ENCODE assay signal across 24 cellular contexts in the genomic region with DNA sequence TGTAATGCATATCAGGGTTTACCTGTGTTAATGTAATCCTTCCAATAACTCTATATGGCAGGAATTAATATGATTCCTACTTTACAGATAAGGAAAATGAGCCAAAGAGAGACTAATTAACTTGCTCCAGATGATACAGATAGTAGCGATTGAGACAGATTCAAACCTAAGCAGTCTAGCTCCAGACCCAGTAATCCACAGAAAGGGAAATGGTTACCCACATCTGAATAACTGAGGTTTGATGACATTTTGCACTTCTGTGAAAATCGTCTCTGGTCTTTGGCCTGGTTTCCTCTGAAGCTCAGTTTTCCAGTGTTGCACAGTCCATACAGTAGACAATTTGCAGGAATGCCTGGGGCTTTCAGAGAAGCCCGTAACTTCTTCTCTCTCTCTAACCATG.
A peak's percentile ranks its signal among the peaks of the same experiment; 100 is the strongest.
DNase-seq lines count a peak whose midpoint lies in the region; ATAC-seq and TF ChIP-seq lines count a peak whose summit lies in the region.
"Had no signal": no experiment of that assay in that cellular context is flagged by ENCODE, and none has a peak within 500 bp of the region (broad histone marks: within the 10 kb centered on the region; RNA-seq: fewer than 3 reads in every experiment).

No MANE protein-coding gene starts in this region.

- no peaks in the 10 kb centered on the region for H3K36me3 Mint-ChIP-seq in activated naive CD8-positive, alpha-beta T cell treated with anti-CD3 and anti-CD28 coated beads, Interleukin-2, amount 10 ng/mL, durations not matched to agents 7 days and 5 days
- H3K36me3 Mint-ChIP-seq in activated naive CD8-positive, alpha-beta T cell treated with anti-CD3 and anti-CD28 coated beads for 36 hours, result no peaks in the 10 kb centered on the region
- H3K36me3 Mint-ChIP-seq: CD8-positive, alpha-beta T cell had no signal

- TF ChIP-seq CTCF in VCaP (conservative IDR thresholded peaks at IDR 0.05), result no peak

- H3K4me3 Mint-ChIP-seq in activated naive CD8-positive, alpha-beta T cell treated with anti-CD3 and anti-CD28 coated beads, Interleukin-2, amount 10 ng/mL, durations not matched to agents 7 days and 5 days, result no peak overlapping the region
- no peak overlapping the region for H3K4me3 Mint-ChIP-seq in activated naive CD8-positive, alpha-beta T cell treated with anti-CD3 and anti-CD28 coated beads for 36 hours
- H3K4me3 Mint-ChIP-seq: CD8-positive, alpha-beta T cell; GM23338; H9; HFFc6 had no signal

- ATAC-seq in activated naive CD8-positive, alpha-beta T cell treated with anti-CD3 and anti-CD28 coated beads, Interleukin-2, amount 10 ng/mL, durations not matched to agents 7 days and 5 days (ENCODE audit: low read depth), result peak; percentile 67
- no peak for ATAC-seq in HG02642 (IDR thresholded peaks at IDR 0.05; ENCODE audit: poor library complexity, unreplicated experiment)
- ATAC-seq: CD8-positive, alpha-beta T cell; GM12878; GM23338; Right ventricle myocardium inferior had no signal

- DNase-seq in activated naive CD8-positive, alpha-beta T cell treated with anti-CD3 and anti-CD28 coated beads, Interleukin-2, amount 10 ng/mL, durations not matched to agents 7 days and 5 days, result no peak
- DNase-seq in activated naive CD8-positive, alpha-beta T cell treated with anti-CD3 and anti-CD28 coated beads for 36 hours, result no peak
- DNase-seq in renal cortical epithelial cell (ENCODE audit: low read depth) (peak; percentile 5), HCEC 1CT (no peak)
- no peak for DNase-seq in stimulated activated CD4-positive, alpha-beta T cell treated with anti-CD3 and anti-CD28 coated beads, Interleukin-1b, Interleukin-23, amount 100 ng/mL, for 48 hours
- DNase-seq: C1 segment of cervical spinal cord; Caco-2; CD8-positive, alpha-beta T cell; EL; GDM1; H9; HFFc6; KG1; MG63; NCI-H2029; NCI-H446 treated with DMSO at 0.1 percent for 48 hours; NCI-H526 treated with DMSO at 0.1 percent for 48 hours; PC-9; SJCRH30 had no signal

- peaks cover 17% of the 10 kb centered on the region for H3K4me1 Mint-ChIP-seq in activated naive CD8-positive, alpha-beta T cell treated with anti-CD3 and anti-CD28 coated beads, Interleukin-2, amount 10 ng/mL, durations not matched to agents 7 days and 5 days
- peaks cover 5% of the 10 kb centered on the region for H3K4me1 Mint-ChIP-seq in activated naive CD8-positive, alpha-beta T cell treated with anti-CD3 and anti-CD28 coated beads for 36 hours

- peaks cover 83% of the 10 kb centered on the region for H3K27me3 Mint-ChIP-seq in activated naive CD8-positive, alpha-beta T cell treated with anti-CD3 and anti-CD28 coated beads, Interleukin-2, amount 10 ng/mL, durations not matched to agents 7 days and 5 days
- H3K27me3 Mint-ChIP-seq in activated naive CD8-positive, alpha-beta T cell treated with anti-CD3 and anti-CD28 coated beads for 36 hours, result peaks cover 87% of the 10 kb centered on the region

- no peaks in the 10 kb centered on the region for H3K9me3 Mint-ChIP-seq in activated naive CD8-positive, alpha-beta T cell treated with anti-CD3 and anti-CD28 coated beads, Interleukin-2, amount 10 ng/mL, durations not matched to agents 7 days and 5 days
- H3K9me3 Mint-ChIP-seq in activated naive CD8-positive, alpha-beta T cell treated with anti-CD3 and anti-CD28 coated beads for 36 hours, result no peaks in the 10 kb centered on the region
- H3K9me3 Mint-ChIP-seq: CD8-positive, alpha-beta T cell; GM23338; H9; HFFc6 had no signal

- H3K27ac Mint-ChIP-seq in activated naive CD8-positive, alpha-beta T cell treated with anti-CD3 and anti-CD28 coated beads, Interleukin-2, amount 10 ng/mL, durations not matched to agents 7 days and 5 days, result no peak overlapping the region
- no peak overlapping the region for H3K27ac Mint-ChIP-seq in activated naive CD8-positive, alpha-beta T cell treated with anti-CD3 and anti-CD28 coated beads for 36 hours
- H3K27ac Mint-ChIP-seq: CD8-positive, alpha-beta T cell; GM23338; H9; HFFc6 had no signal

- POLR2A ChIA-PET in activated naive CD8-positive, alpha-beta T cell treated with anti-CD3 and anti-CD28 coated beads, Interleukin-2, amount 10 ng/mL, durations not matched to agents 7 days and 5 days (lab: Charles Lee), result no interaction called here

- peak overlapping the region; percentile 97 for H3K27ac ChIP-seq in VCaP
- H3K27ac ChIP-seq: PC-9, SJCRH30 had no signal
